ENCODE assay signal across 8 cellular contexts in genomic region chr4:110622841-110623709, GRCh38. TPM values are rescaled to one million over a fixed set of nuclear protein-coding genes. Genes with fewer than 3 reads are reported as not detected.
DNase-seq lines count a peak whose midpoint lies in the region; ATAC-seq and TF ChIP-seq lines count a peak whose summit lies in the region.

PITX2 (minus strand) TSS chr4:110623077; CDS start chr4:110622460, 617 bp downstream.

- no peaks in the 10 kb centered on the region for H3K79me2 ChIP-seq in parathyroid adenoma

- H3K4me3 Mint-ChIP-seq in activated T-cell treated with anti-CD3 and anti-CD28 coated beads, Interleukin-2, amount 50 U/mL, for 4 hours = peak within 1 kb of the TSS; percentile 60

- H3K36me3 ChIP-seq in parathyroid adenoma (ENCODE audit: control insufficient read depth, insufficient read depth, low read length) = no peaks in the 10 kb centered on the region

- H3K27ac ChIP-seq in parathyroid adenoma = no peak within 1 kb of the TSS

- H3K9ac ChIP-seq in parathyroid adenoma = no peak within 1 kb of the TSS

- peak; percentile 68 to 75 for ATAC-seq in activated T-cell treated with anti-CD3 and anti-CD28 coated beads, Interleukin-2, amount 50 U/mL, for 4 hours

- H3K27me3 ChIP-seq in parathyroid adenoma (ENCODE audit: control insufficient read depth, insufficient read depth, low read length) = peaks cover 28% of the 10 kb centered on the region

- H3K36me3 Mint-ChIP-seq in activated T-cell treated with anti-CD3 and anti-CD28 coated beads, Interleukin-2, amount 50 U/mL, for 4 hours (ENCODE audit: insufficient read depth) = no peaks in the 10 kb centered on the region

- H3K9me3 Mint-ChIP-seq in activated T-cell treated with anti-CD3 and anti-CD28 coated beads, Interleukin-2, amount 50 U/mL, for 4 hours = peaks cover 5% of the 10 kb centered on the region

- H3K4me2 ChIP-seq in parathyroid adenoma (ENCODE audit: low read length) = peak within 1 kb of the TSS; percentile 6

- in situ Hi-C loops in GM13977 (cut with MboI; ENCODE audit: low pct_unique_long_range_greater_than_20kb, low sequenced_read_pairs, unreplicated experiment) = no loop called here

- no peaks in the 10 kb centered on the region for H3K9me3 ChIP-seq in parathyroid adenoma (ENCODE audit: control insufficient read depth, low read length)

- no peak within 1 kb of the TSS for H3K4me3 ChIP-seq in parathyroid adenoma (ENCODE audit: low read depth, low read length)

- peaks cover 96% of the 10 kb centered on the region for H3K27me3 Mint-ChIP-seq in activated T-cell treated with anti-CD3 and anti-CD28 coated beads, Interleukin-2, amount 50 U/mL, for 4 hours (ENCODE audit: low read depth)

- no peak for TF ChIP-seq CTCF in GM13977 (IDR thresholded peaks at IDR 0.05; ENCODE audit: extremely low read depth, insufficient read depth, missing control alignments)
- no peak for TF ChIP-seq CTCF in parathyroid adenoma (IDR thresholded peaks at IDR 0.05)

- H2AFZ ChIP-seq in parathyroid adenoma = no peak within 1 kb of the TSS

- no peaks in the 10 kb centered on the region for H3K4me1 ChIP-seq in parathyroid adenoma

- H3K4me1 Mint-ChIP-seq in activated T-cell treated with anti-CD3 and anti-CD28 coated beads, Interleukin-2, amount 50 U/mL, for 4 hours (ENCODE audit: low read depth) = peaks cover 17% of the 10 kb centered on the region

- DNase-seq in GM13977 (ENCODE audit: low spot score) (peak; percentile 95), HCEC 1CT (peak; percentile 30), NCI-H1930 (lab: John Stamatoyannopoulos, UW) (peak; percentile 82 to 88), foreskin melanocyte (peak; percentile 47), NCI-H1092 (lab: John Stamatoyannopoulos, UW) (no peak)
- no peak for DNase-seq in activated T-cell treated with anti-CD3 and anti-CD28 coated beads, Interleukin-2, amount 50 U/mL, for 4 hours
- DNase-seq in NK-92 treated with Interleukin-12 subunit alpha and Interleukin-12 subunit beta, amount 100 ng/mL, for 24 hours (lab: John Stamatoyannopoulos, UW) = no peak

RNA-seq across cellular contexts. Expression of gene PITX2, which starts in this region (rescaled TPM):
- not detected for total RNA-seq in activated T-cell treated with anti-CD3 and anti-CD28 coated beads, Interleukin-2, amount 50 U/mL, for 4 hours

Comparison
In these comparisons a context has a peak if more than half of its experiments do, and no peak if none do; other contexts are left out.
1. Peak in ATAC-seq in activated T-cell treated with anti-CD3 and anti-CD28 coated beads, Interleukin-2, amount 50 U/mL, for 4 hours; RNA of the gene not detected or under 1 TPM.
2. DNase-seq: peak in GM13977 (single experiment), HCEC 1CT (single experiment), NCI-H1930 (2 of 2) and foreskin melanocyte (single experiment); none in activated T-cell treated with anti-CD3 and anti-CD28 coated beads, Interleukin-2, amount 50 U/mL, for 4 hours (single experiment), NCI-H1092 (single experiment) and NK-92 treated with Interleukin-12 subunit alpha and Interleukin-12 subunit beta, amount 100 ng/mL, for 24 hours (single experiment).